Comparison of ENCODE assay signal across 9 cellular contexts in the genomic region with DNA sequence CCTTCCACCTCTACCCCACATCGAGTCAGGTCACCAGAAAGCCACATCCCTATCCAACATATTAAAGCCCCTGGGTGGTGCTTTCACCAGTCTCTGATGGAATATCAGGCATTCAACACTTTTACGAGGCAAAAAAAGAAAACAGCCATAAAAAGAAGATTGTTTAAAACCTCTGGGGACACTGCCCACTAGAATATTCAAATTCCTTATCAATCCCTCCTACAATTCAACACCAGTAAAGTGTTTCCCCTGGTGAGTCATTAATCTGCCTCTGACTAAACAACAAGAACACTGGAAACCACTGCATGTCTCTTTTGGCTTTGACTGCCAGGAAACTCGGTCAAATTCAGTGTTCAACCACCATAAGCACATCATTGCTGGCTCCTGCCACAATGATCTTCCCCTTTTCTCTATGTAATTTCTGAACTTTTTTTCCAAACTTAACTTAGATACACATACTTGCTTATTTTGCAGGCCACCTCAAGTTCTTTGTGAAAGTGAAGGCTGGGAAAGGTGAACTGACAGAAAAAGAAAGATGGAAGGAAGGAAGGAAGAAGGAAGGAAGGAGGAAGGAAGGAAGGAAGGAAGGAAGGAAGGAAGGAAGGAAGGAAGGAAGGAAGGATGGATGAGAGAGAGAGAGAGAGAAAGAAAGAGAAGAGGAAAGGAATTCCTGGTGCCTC.
DNase-seq lines count a peak whose midpoint lies in the region; ATAC-seq and TF ChIP-seq lines count a peak whose summit lies in the region.
"Had no signal": no experiment of that assay in that cellular context is flagged by ENCODE, and none has a peak within 500 bp of the region (broad histone marks: within the 10 kb centered on the region; RNA-seq: fewer than 3 reads in every experiment).

No MANE protein-coding gene starts in this region.

- no peak for TF ChIP-seq EP300 in tibial nerve (IDR thresholded peaks at IDR 0.05)

- no peak for TF ChIP-seq CTCF in tibial nerve (IDR thresholded peaks at IDR 0.05)

- WGBS in tibial nerve, 2 donors, result 24 to 25% methylated on average over 3 of the region's 3 CpGs

- H3K27me3 Mint-ChIP-seq in activated T-cell treated with anti-CD3 and anti-CD28 coated beads, Interleukin-2, amount 50 U/mL, for 72 hours (ENCODE audit: low read depth), result peaks cover 51% of the 10 kb centered on the region
- H3K27me3 Mint-ChIP-seq in activated naive CD8-positive, alpha-beta T cell treated with anti-CD3 and anti-CD28 coated beads, Interleukin-2, amount 10 ng/mL, durations not matched to agents 7 days and 5 days, result peaks cover 25% of the 10 kb centered on the region

- peak; percentile 64 for DNase-seq in activated T-cell treated with anti-CD3 and anti-CD28 coated beads, Interleukin-2, amount 50 U/mL, for 72 hours
- no peak for DNase-seq in activated T-cell treated with anti-CD3 and anti-CD28 coated beads, Interleukin-2, amount 50 U/mL, for 48 hours
- no peak for DNase-seq in activated naive CD8-positive, alpha-beta T cell treated with anti-CD3 and anti-CD28 coated beads, Interleukin-2, amount 10 ng/mL, durations not matched to agents 7 days and 5 days
- peak; percentile 26 for DNase-seq in stimulated activated CD4-positive, alpha-beta T cell treated with anti-CD3 and anti-CD28 coated beads, Interleukin-4, amount 100 ng/mL, for 24 hours
- DNase-seq in tibial nerve (ENCODE audit: low spot score in 2 of 2) (no peak), erythroblast (lab: John Stamatoyannopoulos, UW) (no peak), GOT3 (lab: John Stamatoyannopoulos, UW) (no peak)
- DNase-seq: NCI-H774 had no signal

- H3K27ac Mint-ChIP-seq in activated T-cell treated with anti-CD3 and anti-CD28 coated beads, Interleukin-2, amount 50 U/mL, for 72 hours, result peak overlapping the region; percentile 63
- no peak overlapping the region for H3K27ac Mint-ChIP-seq in activated naive CD8-positive, alpha-beta T cell treated with anti-CD3 and anti-CD28 coated beads, Interleukin-2, amount 10 ng/mL, durations not matched to agents 7 days and 5 days

- no peak for TF ChIP-seq POLR2A in tibial nerve (IDR thresholded peaks at IDR 0.05)
- no peak for TF ChIP-seq POLR2A in erythroblast (IDR thresholded peaks at IDR 0.05; ENCODE audit: low read length)

- H3K9me3 Mint-ChIP-seq in activated T-cell treated with anti-CD3 and anti-CD28 coated beads, Interleukin-2, amount 50 U/mL, for 72 hours, result peaks cover 3 to 5% of the 10 kb centered on the region in 2 donors
- H3K9me3 Mint-ChIP-seq in activated naive CD8-positive, alpha-beta T cell treated with anti-CD3 and anti-CD28 coated beads, Interleukin-2, amount 10 ng/mL, durations not matched to agents 7 days and 5 days, result peaks cover 4% of the 10 kb centered on the region

- peaks cover 52% of the 10 kb centered on the region for H3K4me1 Mint-ChIP-seq in activated T-cell treated with anti-CD3 and anti-CD28 coated beads, Interleukin-2, amount 50 U/mL, for 72 hours (ENCODE audit: low read depth)
- peaks cover 17% of the 10 kb centered on the region for H3K4me1 Mint-ChIP-seq in activated naive CD8-positive, alpha-beta T cell treated with anti-CD3 and anti-CD28 coated beads, Interleukin-2, amount 10 ng/mL, durations not matched to agents 7 days and 5 days

- peak overlapping the region; percentile 70 to 83 for H3K4me3 Mint-ChIP-seq in activated T-cell treated with anti-CD3 and anti-CD28 coated beads, Interleukin-2, amount 50 U/mL, for 72 hours
- peak overlapping the region; percentile 37 for H3K4me3 Mint-ChIP-seq in activated naive CD8-positive, alpha-beta T cell treated with anti-CD3 and anti-CD28 coated beads, Interleukin-2, amount 10 ng/mL, durations not matched to agents 7 days and 5 days

- H3K9me3 ChIP-seq in tibial nerve, result peaks cover 0 to 7% (median 0%) of the 10 kb centered on the region in 4 donors

- POLR2A ChIA-PET in activated naive CD8-positive, alpha-beta T cell treated with anti-CD3 and anti-CD28 coated beads, Interleukin-2, amount 10 ng/mL, durations not matched to agents 7 days and 5 days (lab: Charles Lee), result no interaction called here

- no peak overlapping the region for H3K27ac ChIP-seq in tibial nerve

- H3K36me3 ChIP-seq in tibial nerve, result no peaks in the 10 kb centered on the region

- H3K27me3 ChIP-seq in tibial nerve, result no peaks in the 10 kb centered on the region

- no peaks in the 10 kb centered on the region for H3K4me1 ChIP-seq in tibial nerve

- ATAC-seq in activated T-cell treated with anti-CD3 and anti-CD28 coated beads, Interleukin-2, amount 50 U/mL, for 72 hours (replicated peaks in 1 of 2), result peak; percentile 75 to 77
- ATAC-seq in HG03354 (IDR thresholded peaks at IDR 0.05; ENCODE audit: poor library complexity, severe bottlenecking, unreplicated experiment), result peak; percentile 40
- peak; percentile 56 for ATAC-seq in activated naive CD8-positive, alpha-beta T cell treated with anti-CD3 and anti-CD28 coated beads, Interleukin-2, amount 10 ng/mL, durations not matched to agents 7 days and 5 days (ENCODE audit: low read depth)

- no peak overlapping the region for H3K4me3 ChIP-seq in tibial nerve

- H3K36me3 Mint-ChIP-seq in activated T-cell treated with anti-CD3 and anti-CD28 coated beads, Interleukin-2, amount 50 U/mL, for 72 hours (ENCODE audit: insufficient read depth in 2 of 2), result peaks cover 3 to 6% of the 10 kb centered on the region in 2 donors
- no peaks in the 10 kb centered on the region for H3K36me3 Mint-ChIP-seq in activated naive CD8-positive, alpha-beta T cell treated with anti-CD3 and anti-CD28 coated beads, Interleukin-2, amount 10 ng/mL, durations not matched to agents 7 days and 5 days

Comparison
In these comparisons a context has a peak if more than half of its experiments do, and no peak if none do; other contexts are left out.
1. DNase-seq: peak in activated T-cell treated with anti-CD3 and anti-CD28 coated beads, Interleukin-2, amount 50 U/mL, for 72 hours (2 of 2) and stimulated activated CD4-positive, alpha-beta T cell treated with anti-CD3 and anti-CD28 coated beads, Interleukin-4, amount 100 ng/mL, for 24 hours (single experiment); none in activated T-cell treated with anti-CD3 and anti-CD28 coated beads, Interleukin-2, amount 50 U/mL, for 48 hours (0 of 2), activated naive CD8-positive, alpha-beta T cell treated with anti-CD3 and anti-CD28 coated beads, Interleukin-2, amount 10 ng/mL, durations not matched to agents 7 days and 5 days (single experiment), tibial nerve (0 of 2), erythroblast (0 of 2) and GOT3 (single experiment).
2. Peak in every context shown above with its lines, with median percentiles within 50 percentile points of each other: ATAC-seq.